In the genomic region with DNA sequence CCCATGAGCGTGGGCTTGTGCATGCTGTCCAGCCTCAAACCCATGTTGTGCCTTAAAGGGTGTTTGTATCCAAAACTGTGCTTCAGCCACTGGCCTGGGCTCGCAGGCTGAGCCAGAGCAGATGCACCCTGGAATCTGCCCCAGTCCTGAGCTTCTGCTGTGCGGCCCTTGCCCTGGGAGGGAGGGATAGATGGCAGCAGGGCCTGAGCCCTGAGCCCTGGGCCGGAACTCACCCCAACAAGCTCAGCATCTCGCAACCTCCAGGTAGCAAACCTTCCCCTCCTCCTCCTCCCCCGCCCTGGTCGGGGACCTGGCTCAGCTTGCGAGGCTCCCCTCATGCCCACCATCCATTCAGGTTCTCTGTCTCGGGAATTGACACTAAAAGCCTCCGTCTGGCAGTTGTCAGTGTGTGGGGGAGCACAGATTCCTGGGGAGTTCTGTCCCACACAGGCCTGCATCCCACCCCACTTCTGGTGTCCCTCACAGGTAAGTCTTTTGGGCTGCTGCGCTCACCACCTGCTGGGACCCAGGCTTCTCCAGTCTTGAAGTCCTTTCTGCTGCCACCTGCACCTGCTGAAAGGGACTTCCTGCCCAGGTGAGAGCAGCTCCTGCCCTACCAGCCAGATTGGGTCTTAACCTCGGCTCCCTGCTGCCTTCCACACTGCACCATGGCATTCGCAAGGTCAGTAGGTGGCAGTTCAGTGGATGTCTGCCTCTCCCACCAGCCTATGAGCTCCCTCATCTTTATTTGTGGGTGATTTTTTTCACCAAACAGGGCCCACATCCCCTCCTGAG, we compare ENCODE assay signal across 22 cellular contexts. TPM values are rescaled to one million over a fixed set of nuclear protein-coding genes. Genes with fewer than 3 reads are reported as not detected.
"Had no signal": no experiment of that assay in that cellular context is flagged by ENCODE, and none has a peak within 500 bp of the region (broad histone marks: within the 10 kb centered on the region; RNA-seq: fewer than 3 reads in every experiment).

No MANE protein-coding gene starts in this region.

- H3K27ac Mint-ChIP-seq: activated naive CD4-positive, alpha-beta T cell treated with anti-CD3 and anti-CD28 coated beads, Interleukin-2, amount 50 U/mL, for 72 hours; activated T-cell treated with anti-CD3 and anti-CD28 coated beads, Interleukin-2, amount 50 U/mL, for 24 hours; effector memory CD8-positive, alpha-beta T cell; immature natural killer cell; memory B cell; naive thymus-derived CD8-positive, alpha-beta T cell; progenitor cell of endocrine pancreas; T-helper 17 cell had no signal

- H3K9me3 Mint-ChIP-seq: activated T-cell treated with anti-CD3 and anti-CD28 coated beads, Interleukin-2, amount 50 U/mL, for 24 hours; central memory CD8-positive, alpha-beta T cell; effector memory CD8-positive, alpha-beta T cell; memory B cell; naive thymus-derived CD8-positive, alpha-beta T cell had no signal

- DNase-seq: activated CD4-positive, alpha-beta T cell treated with anti-CD3 and anti-CD28 coated beads for 48 hours; activated CD4-positive, alpha-beta T cell treated with anti-CD3 and anti-CD28 coated beads, Interleukin-2, amount 50 U/mL, for 48 hours; activated T-cell treated with anti-CD3 and anti-CD28 coated beads, Interleukin-2, amount 50 U/mL, for 24 hours; colonic mucosa; effector memory CD8-positive, alpha-beta T cell; erythroblast; gastrocnemius medialis; hypothalamus; immature natural killer cell; naive thymus-derived CD8-positive, alpha-beta T cell; stimulated activated naive CD4-positive, alpha-beta T cell treated with Interleukin-2 at 50 U/mL for 16 hours; T-helper 17 cell; T1000; uterus; WERI-Rb-1 had no signal

- H3K4me3 Mint-ChIP-seq: activated T-cell treated with anti-CD3 and anti-CD28 coated beads, Interleukin-2, amount 50 U/mL, for 24 hours; central memory CD8-positive, alpha-beta T cell; effector memory CD8-positive, alpha-beta T cell; immature natural killer cell; memory B cell; naive thymus-derived CD8-positive, alpha-beta T cell; T-helper 17 cell had no signal

- H3K4me1 Mint-ChIP-seq: central memory CD8-positive, alpha-beta T cell; immature natural killer cell; memory B cell; naive thymus-derived CD8-positive, alpha-beta T cell; T-helper 17 cell had no signal

- ATAC-seq: activated CD4-positive, CD25-positive, alpha-beta regulatory T cell treated with anti-CD3 and anti-CD28 coated beads, Interleukin-2, amount 50 U/mL, for 24 hours; activated naive CD4-positive, alpha-beta T cell treated with anti-CD3 and anti-CD28 coated beads, Interleukin-2, amount 50 U/mL, for 72 hours; effector memory CD8-positive, alpha-beta T cell; gastrocnemius medialis; naive thymus-derived CD8-positive, alpha-beta T cell; SK-N-SH treated with all-trans-retinoic acid at 6 μM for 48 hours; T-helper 17 cell had no signal

- H3K36me3 Mint-ChIP-seq: activated naive CD4-positive, alpha-beta T cell treated with anti-CD3 and anti-CD28 coated beads, Interleukin-2, amount 50 U/mL, for 72 hours; immature natural killer cell; memory B cell; naive thymus-derived CD8-positive, alpha-beta T cell had no signal

RNA-seq across cellular contexts. Expression of a gene that starts 55.2 kb away (rescaled TPM):
- total RNA-seq: activated CD8-positive, alpha-beta memory T cell treated with anti-CD3 and anti-CD28 coated beads for 36 hours; activated naive CD4-positive, alpha-beta T cell treated with anti-CD3 and anti-CD28 coated beads, Interleukin-2, amount 50 U/mL, for 72 hours; naive thymus-derived CD8-positive, alpha-beta T cell; T-helper 17 cell had no signal
